In the genomic region with DNA sequence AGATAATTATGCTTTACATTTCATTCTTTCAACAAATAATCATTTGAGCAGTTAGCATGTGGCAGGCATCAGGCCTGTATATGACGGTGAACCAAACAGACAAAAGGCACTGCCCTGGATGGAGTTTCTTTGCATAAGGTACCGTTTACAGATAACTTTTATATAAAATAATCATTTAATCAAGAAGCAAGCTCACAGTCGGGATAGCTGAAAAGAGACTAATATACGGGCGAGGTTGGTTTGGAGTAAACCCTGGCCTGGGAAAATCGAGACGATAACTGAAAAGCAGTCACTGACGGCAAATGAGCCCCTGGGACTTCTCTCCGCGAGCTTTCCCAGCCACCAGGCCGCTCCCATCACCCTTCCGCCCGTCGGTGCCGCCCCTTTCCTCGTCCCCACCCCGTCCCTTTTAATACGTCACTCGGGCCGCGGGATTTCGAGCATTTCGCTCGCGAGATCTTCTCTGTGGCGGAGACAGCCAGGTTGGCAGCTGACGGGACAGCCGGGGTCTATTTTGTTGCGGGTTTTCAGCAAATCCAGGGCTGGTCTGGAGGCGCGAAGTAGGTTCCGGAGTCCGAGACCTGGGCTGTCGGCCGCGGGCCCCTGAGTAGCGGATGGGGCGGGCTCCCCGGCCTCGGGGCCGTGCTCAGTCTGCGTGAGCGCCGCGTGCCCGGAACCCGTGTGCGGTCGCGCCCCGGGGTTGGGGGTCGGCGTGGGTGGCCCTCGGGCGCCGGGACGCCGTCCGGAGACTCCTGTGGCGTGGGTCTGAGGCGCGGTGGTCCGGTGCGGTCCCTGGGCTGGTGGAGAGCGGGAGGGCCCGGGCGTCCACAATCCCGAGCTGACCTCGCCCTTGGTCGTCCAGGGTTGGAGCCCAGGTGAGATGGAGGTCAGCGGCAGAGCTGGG, we compare ENCODE assay signal across 1 cellular context.
TF ChIP-seq lines count a peak whose summit lies in the region.

A gene (plus strand): TSS at position 462 of the 904 bp plus-strand sequence. CDS start 703 bp downstream, outside the sequence.

TF ChIP-seq in HEK293, 187 proteins besides CTCF, POLR2A, EP300 and RAD21 (continued from another document and continues in another):
- TF ChIP-seq ZNF169 (tag by site-specific recombination; IDR thresholded peaks at IDR 0.05) (no peak), ZNF350 (tag by site-specific recombination; IDR thresholded peaks at IDR 0.05) (no peak), KLF1 (tag by site-specific recombination; IDR thresholded peaks at IDR 0.05) (peak; percentile 41; the same call in 1 of the 2 replicates), ZNF76 (tag by site-specific recombination; IDR thresholded peaks at IDR 0.05; ENCODE audit: borderline replicate concordance, low read depth) (peak; percentile 60; the same call in 1 of the 2 replicates), SP7 (tag by site-specific recombination; IDR thresholded peaks at IDR 0.05) (no peak), ZNF221 (tag by site-specific recombination; IDR thresholded peaks at IDR 0.05; ENCODE audit: borderline replicate concordance) (no peak), ZNF302 (tag by site-specific recombination; IDR thresholded peaks at IDR 0.05; ENCODE audit: low read depth) (no peak), YY1 (tag by site-specific recombination; IDR thresholded peaks at IDR 0.05) (no peak), YY2 (tag by site-specific recombination; IDR thresholded peaks at IDR 0.05) (no peak), ZNF473 (tag by site-specific recombination; IDR thresholded peaks at IDR 0.05) (no peak), ZSCAN23 (tag by site-specific recombination; IDR thresholded peaks at IDR 0.05) (no peak), ZNF510 (tag by site-specific recombination; IDR thresholded peaks at IDR 0.05; ENCODE audit: insufficient replicate concordance) (no peak), ZNF747 (tag by site-specific recombination; IDR thresholded peaks at IDR 0.05) (no peak), ZNF514 (tag by site-specific recombination; IDR thresholded peaks at IDR 0.05) (no peak), ZNF248 (tag by site-specific recombination; IDR thresholded peaks at IDR 0.05) (no peak), ZNF416 (tag by site-specific recombination; IDR thresholded peaks at IDR 0.05) (no peak), ZNF214 (tag by site-specific recombination; IDR thresholded peaks at IDR 0.05; ENCODE audit: borderline replicate concordance) (no peak), ZNF114 (tag by site-specific recombination; IDR thresholded peaks at IDR 0.05) (no peak), ZIC2 (tag by site-specific recombination; IDR thresholded peaks at IDR 0.05) (no peak), ZNF600 (tag by site-specific recombination; IDR thresholded peaks at IDR 0.05) (0 out of 2 replicates have a peak, but pooled peaks have one; percentile 12), ZBTB48 (tag by site-specific recombination; IDR thresholded peaks at IDR 0.05) (no peak), ZNF555 (tag by site-specific recombination; conservative IDR thresholded peaks at IDR 0.05) (no peak), GFI1B (tag by site-specific recombination; IDR thresholded peaks at IDR 0.05) (no peak), KLF16 (tag by site-specific recombination; IDR thresholded peaks at IDR 0.05) (no peak), GLIS2 (tag by site-specific recombination; IDR thresholded peaks at IDR 0.05) (peak; percentile 73), ZNF146 (tag by site-specific recombination; IDR thresholded peaks at IDR 0.05) (no peak), EGR2 (tag by site-specific recombination; IDR thresholded peaks at IDR 0.05; ENCODE audit: low read depth) (0 out of 2 replicates have a peak, but pooled peaks have one; percentile 13)
- TF ChIP-seq, protein P1, sequence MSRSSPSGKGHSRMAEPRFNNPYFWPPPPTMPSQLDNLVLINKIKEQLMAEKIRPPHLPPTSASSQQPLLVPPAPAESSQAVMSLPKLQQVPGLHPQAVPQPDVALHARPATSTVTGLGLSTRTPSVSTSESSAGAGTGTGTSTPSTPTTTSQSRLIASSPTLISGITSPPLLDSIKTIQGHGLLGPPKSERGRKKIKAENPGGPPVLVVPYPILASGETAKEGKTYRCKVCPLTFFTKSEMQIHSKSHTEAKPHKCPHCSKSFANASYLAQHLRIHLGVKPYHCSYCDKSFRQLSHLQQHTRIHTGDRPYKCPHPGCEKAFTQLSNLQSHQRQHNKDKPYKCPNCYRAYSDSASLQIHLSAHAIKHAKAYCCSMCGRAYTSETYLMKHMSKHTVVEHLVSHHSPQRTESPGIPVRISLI (tag by site-specific recombination; IDR thresholded peaks at IDR 0.05): no peak
- TF ChIP-seq, protein P2, sequence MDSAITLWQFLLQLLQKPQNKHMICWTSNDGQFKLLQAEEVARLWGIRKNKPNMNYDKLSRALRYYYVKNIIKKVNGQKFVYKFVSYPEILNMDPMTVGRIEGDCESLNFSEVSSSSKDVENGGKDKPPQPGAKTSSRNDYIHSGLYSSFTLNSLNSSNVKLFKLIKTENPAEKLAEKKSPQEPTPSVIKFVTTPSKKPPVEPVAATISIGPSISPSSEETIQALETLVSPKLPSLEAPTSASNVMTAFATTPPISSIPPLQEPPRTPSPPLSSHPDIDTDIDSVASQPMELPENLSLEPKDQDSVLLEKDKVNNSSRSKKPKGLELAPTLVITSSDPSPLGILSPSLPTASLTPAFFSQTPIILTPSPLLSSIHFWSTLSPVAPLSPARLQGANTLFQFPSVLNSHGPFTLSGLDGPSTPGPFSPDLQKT (IDR thresholded peaks at IDR 0.05; ENCODE audit: borderline replicate concordance, low read depth, low read length): no peak
- TF ChIP-seq, protein P3, sequence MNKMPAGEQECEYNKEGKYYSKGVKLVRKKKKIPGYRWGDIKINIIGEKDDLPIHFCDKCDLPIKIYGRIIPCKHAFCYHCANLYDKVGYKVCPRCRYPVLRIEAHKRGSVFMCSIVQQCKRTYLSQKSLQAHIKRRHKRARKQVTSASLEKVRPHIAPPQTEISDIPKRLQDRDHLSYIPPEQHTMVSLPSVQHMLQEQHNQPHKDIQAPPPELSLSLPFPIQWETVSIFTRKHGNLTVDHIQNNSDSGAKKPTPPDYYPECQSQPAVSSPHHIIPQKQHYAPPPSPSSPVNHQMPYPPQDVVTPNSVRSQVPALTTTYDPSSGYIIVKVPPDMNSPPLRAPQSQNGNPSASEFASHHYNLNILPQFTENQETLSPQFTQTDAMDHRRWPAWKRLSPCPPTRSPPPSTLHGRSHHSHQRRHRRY (tag by site-specific recombination; IDR thresholded peaks at IDR 0.05): no peak
- TF ChIP-seq, protein P4, sequence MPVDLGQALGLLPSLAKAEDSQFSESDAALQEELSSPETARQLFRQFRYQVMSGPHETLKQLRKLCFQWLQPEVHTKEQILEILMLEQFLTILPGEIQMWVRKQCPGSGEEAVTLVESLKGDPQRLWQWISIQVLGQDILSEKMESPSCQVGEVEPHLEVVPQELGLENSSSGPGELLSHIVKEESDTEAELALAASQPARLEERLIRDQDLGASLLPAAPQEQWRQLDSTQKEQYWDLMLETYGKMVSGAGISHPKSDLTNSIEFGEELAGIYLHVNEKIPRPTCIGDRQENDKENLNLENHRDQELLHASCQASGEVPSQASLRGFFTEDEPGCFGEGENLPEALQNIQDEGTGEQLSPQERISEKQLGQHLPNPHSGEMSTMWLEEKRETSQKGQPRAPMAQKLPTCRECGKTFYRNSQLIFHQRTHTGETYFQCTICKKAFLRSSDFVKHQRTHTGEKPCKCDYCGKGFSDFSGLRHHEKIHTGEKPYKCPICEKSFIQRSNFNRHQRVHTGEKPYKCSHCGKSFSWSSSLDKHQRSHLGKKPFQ (tag by site-specific recombination; IDR thresholded peaks at IDR 0.05): no peak
- TF ChIP-seq, protein P5, sequence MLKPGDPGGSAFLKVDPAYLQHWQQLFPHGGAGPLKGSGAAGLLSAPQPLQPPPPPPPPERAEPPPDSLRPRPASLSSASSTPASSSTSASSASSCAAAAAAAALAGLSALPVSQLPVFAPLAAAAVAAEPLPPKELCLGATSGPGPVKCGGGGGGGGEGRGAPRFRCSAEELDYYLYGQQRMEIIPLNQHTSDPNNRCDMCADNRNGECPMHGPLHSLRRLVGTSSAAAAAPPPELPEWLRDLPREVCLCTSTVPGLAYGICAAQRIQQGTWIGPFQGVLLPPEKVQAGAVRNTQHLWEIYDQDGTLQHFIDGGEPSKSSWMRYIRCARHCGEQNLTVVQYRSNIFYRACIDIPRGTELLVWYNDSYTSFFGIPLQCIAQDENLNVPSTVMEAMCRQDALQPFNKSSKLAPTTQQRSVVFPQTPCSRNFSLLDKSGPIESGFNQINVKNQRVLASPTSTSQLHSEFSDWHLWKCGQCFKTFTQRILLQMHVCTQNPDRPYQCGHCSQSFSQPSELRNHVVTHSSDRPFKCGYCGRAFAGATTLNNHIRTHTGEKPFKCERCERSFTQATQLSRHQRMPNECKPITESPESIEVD (tag by site-specific recombination; IDR thresholded peaks at IDR 0.05): no peak
- TF ChIP-seq, protein P6, sequence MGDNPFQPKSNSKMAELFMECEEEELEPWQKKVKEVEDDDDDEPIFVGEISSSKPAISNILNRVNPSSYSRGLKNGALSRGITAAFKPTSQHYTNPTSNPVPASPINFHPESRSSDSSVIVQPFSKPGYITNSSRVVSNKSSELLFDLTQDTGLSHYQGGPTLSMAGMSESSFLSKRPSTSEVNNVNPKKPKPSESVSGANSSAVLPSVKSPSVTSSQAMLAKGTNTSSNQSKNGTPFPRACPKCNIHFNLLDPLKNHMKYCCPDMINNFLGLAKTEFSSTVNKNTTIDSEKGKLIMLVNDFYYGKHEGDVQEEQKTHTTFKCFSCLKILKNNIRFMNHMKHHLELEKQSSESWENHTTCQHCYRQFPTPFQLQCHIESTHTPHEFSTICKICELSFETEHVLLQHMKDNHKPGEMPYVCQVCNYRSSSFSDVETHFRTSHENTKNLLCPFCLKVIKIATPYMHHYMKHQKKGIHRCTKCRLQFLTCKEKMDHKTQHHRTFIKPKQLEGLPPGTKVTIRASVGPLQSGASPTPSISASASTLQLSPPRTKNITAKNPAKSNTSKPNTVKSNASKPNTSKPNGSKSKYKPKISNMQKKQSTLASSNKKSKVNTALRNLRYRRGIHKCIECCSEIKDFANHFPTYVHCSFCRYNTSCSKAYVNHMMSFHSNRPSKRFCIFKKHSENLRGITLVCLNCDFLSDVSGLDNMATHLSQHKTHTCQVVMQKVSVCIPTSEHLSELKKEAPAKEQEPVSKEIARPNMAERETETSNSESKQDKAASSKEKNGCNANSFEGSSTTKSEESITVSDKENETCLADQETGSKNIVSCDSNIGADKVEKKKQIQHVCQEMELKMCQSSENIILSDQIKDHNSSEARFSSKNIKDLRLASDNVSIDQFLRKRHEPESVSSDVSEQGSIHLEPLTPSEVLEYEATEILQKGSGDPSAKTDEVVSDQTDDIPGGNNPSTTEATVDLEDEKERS (tag by site-specific recombination; IDR thresholded peaks at IDR 0.05): no peak
- TF ChIP-seq, protein P7, sequence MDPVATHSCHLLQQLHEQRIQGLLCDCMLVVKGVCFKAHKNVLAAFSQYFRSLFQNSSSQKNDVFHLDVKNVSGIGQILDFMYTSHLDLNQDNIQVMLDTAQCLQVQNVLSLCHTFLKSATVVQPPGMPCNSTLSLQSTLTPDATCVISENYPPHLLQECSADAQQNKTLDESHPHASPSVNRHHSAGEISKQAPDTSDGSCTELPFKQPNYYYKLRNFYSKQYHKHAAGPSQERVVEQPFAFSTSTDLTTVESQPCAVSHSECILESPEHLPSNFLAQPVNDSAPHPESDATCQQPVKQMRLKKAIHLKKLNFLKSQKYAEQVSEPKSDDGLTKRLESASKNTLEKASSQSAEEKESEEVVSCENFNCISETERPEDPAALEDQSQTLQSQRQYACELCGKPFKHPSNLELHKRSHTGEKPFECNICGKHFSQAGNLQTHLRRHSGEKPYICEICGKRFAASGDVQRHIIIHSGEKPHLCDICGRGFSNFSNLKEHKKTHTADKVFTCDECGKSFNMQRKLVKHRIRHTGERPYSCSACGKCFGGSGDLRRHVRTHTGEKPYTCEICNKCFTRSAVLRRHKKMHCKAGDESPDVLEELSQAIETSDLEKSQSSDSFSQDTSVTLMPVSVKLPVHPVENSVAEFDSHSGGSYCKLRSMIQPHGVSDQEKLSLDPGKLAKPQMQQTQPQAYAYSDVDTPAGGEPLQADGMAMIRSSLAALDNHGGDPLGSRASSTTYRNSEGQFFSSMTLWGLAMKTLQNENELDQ (tag by site-specific recombination; IDR thresholded peaks at IDR 0.05; ENCODE audit: low read depth): no peak
- TF ChIP-seq, protein P8, sequence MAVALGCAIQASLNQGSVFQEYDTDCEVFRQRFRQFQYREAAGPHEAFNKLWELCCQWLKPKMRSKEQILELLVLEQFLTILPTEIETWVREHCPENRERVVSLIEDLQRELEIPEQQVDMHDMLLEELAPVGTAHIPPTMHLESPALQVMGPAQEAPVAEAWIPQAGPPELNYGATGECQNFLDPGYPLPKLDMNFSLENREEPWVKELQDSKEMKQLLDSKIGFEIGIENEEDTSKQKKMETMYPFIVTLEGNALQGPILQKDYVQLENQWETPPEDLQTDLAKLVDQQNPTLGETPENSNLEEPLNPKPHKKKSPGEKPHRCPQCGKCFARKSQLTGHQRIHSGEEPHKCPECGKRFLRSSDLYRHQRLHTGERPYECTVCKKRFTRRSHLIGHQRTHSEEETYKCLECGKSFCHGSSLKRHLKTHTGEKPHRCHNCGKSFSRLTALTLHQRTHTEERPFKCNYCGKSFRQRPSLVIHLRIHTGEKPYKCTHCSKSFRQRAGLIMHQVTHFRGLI (tag by site-specific recombination; IDR thresholded peaks at IDR 0.05): no peak
- TF ChIP-seq, protein P9, sequence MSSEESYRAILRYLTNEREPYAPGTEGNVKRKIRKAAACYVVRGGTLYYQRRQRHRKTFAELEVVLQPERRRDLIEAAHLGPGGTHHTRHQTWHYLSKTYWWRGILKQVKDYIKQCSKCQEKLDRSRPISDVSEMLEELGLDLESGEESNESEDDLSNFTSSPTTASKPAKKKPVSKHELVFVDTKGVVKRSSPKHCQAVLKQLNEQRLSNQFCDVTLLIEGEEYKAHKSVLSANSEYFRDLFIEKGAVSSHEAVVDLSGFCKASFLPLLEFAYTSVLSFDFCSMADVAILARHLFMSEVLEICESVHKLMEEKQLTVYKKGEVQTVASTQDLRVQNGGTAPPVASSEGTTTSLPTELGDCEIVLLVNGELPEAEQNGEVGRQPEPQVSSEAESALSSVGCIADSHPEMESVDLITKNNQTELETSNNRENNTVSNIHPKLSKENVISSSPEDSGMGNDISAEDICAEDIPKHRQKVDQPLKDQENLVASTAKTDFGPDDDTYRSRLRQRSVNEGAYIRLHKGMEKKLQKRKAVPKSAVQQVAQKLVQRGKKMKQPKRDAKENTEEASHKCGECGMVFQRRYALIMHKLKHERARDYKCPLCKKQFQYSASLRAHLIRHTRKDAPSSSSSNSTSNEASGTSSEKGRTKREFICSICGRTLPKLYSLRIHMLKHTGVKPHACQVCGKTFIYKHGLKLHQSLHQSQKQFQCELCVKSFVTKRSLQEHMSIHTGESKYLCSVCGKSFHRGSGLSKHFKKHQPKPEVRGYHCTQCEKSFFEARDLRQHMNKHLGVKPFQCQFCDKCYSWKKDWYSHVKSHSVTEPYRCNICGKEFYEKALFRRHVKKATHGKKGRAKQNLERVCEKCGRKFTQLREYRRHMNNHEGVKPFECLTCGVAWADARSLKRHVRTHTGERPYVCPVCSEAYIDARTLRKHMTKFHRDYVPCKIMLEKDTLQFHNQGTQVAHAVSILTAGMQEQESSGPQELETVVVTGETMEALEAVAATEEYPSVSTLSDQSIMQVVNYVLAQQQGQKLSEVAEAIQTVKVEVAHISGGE (tag by site-specific recombination; conservative IDR thresholded peaks at IDR 0.05; ENCODE audit: low read depth): peak; percentile 87
